1 cellular context compared by ENCODE assay signal in the genomic region with DNA sequence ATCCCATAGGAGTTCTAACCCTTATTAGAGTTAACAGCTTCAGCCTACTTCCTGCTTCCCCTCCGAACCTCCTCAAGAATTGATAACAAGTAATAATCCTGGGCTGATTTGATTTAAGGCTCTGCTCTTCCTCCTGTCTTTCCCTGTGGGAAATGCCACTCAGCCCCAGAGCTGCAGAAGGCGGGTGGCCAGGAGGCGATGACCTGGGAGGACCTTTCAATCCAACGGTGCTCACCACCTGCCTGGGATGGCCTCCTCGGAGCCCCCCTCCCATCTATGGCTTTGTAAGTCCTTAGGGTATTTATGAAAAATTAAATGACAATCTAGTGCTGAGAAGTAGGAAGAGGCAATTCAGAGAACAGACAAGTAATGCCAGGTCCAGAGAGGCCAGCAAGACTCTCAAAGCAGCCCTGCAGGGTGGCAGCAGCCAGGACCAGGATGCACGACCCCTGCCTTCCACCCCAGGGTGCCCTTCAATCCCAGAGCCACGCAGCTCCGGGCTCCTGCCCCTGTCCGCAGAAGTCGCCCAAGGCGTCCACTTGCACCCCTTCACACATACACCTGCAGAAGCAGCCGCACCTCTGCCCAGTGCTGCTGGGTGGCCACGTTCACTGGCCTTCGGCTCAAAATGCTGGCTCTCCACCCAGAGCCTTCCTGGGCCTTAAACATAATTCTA.
TF ChIP-seq lines count a peak whose summit lies in the region.

No MANE protein-coding gene starts in this region.

TF ChIP-seq in H1, 55 proteins besides CTCF, POLR2A, EP300 and RAD21:
- TF ChIP-seq, protein P1, sequence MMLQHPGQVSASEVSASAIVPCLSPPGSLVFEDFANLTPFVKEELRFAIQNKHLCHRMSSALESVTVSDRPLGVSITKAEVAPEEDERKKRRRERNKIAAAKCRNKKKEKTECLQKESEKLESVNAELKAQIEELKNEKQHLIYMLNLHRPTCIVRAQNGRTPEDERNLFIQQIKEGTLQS (IDR thresholded peaks at IDR 0.05; ENCODE audit: insufficient read depth, low read depth, low read length) = no peak
- no peak for TF ChIP-seq SIN3A (conservative IDR thresholded peaks at IDR 0.05 in 1 of 2, IDR thresholded peaks at IDR 0.05 in 1 of 2; ENCODE audit: low read depth in 1 of 2, low read length in 2 of 2)
- TF ChIP-seq TCF12 (IDR thresholded peaks at IDR 0.05; ENCODE audit: low read depth, low read length) = no peak
- no peak for TF ChIP-seq MAFK (IDR thresholded peaks at IDR 0.05; ENCODE audit: low read depth, low read length)
- no peak for TF ChIP-seq CBX8 (IDR thresholded peaks at IDR 0.05; ENCODE audit: borderline replicate concordance, low read depth, low read length)
TF ChIP-seq in H1: peak in this region for 0.
